1 cellular context compared by ENCODE assay signal in the genomic region with DNA sequence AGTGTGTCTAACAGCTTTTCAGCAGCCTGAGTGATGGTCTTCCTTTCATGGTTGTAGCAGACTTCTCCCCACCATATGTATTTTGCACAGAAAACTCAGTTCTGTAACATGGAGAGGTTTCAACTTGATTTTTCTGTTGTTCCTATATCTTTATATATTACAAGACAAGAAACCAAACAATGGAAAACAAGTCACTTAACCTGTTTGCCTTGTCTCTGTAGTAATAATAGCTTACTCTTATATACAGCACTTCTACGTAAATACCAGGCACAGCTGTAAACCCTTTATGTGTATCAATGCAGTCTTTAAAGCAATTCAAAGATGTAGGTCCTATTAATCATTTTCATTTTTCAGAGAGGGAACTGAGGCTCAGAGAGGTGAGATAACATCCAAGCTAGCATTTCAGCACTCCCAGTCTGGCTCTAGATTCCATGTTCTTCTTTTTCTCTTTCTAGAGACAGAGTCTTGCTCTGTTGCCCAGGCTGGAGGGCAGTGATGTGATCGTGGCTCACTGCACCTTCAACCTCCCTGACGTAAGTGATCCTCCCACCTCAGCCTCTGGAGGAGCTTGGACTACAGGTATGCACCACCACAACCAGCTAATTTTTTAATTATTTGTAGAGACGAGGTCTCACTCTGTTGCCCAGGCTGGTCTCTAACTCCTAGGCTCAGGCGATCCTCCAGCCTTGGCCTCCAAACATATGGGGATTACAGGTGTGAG.
TF ChIP-seq lines count a peak whose summit lies in the region.

No MANE protein-coding gene starts in this region.

TF ChIP-seq in K562, 482 proteins besides CTCF, POLR2A, EP300 and RAD21:
- TF ChIP-seq ZNF121 (CRISPR knock-in tag; conservative IDR thresholded peaks at IDR 0.05) (0 out of 2 replicates have a peak, but pooled peaks have one; percentile 18), ZNF551 (CRISPR knock-in tag; IDR thresholded peaks at IDR 0.05) (no peak)
